ENCODE assay signal across 8 cellular contexts in the genomic region with DNA sequence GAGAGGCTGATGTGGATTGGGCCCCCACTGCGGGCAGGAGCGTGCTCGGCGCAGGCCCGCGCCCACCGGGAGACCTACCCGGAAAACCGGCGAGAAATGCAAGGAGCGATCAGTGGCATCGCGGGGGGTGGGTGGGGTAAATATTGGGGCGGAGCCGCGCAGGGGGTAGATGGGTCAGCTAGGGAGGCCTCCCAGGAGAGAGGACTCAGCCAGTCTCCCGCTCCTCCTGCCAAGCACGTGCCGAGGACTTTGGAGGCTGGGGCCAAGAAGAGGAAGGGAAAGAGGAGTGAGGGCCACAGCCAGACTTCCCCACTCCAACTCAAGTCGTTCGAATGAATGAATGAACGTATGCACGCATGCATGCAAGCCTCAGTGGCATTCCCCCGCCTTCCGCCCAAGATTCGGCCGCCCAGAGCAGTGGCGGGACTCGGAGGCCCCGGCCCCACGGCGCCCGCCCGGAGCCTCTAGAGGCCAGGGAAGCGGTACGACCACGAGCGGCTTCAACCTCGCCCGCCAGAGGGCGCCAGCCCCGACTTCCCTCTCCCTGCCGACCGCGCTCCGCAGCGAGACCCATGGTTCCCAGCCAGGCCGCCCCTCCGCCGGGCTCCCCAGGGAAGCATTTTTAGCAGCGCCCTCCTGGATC. TPM values are rescaled to one million over a fixed set of nuclear protein-coding genes. Genes with fewer than 3 reads are reported as not detected.
DNase-seq lines count a peak whose midpoint lies in the region; ATAC-seq, FAIRE-seq and TF ChIP-seq lines count a peak whose summit lies in the region.

No MANE protein-coding gene starts in this region.

- H3K4me1 Mint-ChIP-seq in activated CD8-positive, alpha-beta memory T cell treated with anti-CD3 and anti-CD28 coated beads, Interleukin-2, amount 10 ng/mL, durations not matched to agents 7 days and 5 days: peaks cover 52% of the 10 kb centered on the region

- TF ChIP-seq CTCF in AG09319 (IDR thresholded peaks at IDR 0.05; ENCODE audit: low read depth, low read length): peak; percentile 76
- peak in 2 of 3 experiments; percentile 66 to 93; a peak in 3 of 4 replicates for TF ChIP-seq CTCF in H1 (IDR thresholded peaks at IDR 0.05; ENCODE audit: control extremely low read depth in 1 of 3, insufficient read depth in 1 of 3, low read depth in 1 of 3, low read length in 3 of 3)

- peak overlapping the region; percentile 91 to 95 for H3K4me2 ChIP-seq in H1 (ENCODE audit: insufficient read depth in 1 of 2, low read depth in 2 of 2, low read length in 2 of 2)
- peak overlapping the region; percentile 79 for H3K4me2 ChIP-seq in mesenchymal stem cell (ENCODE audit: low read length, poor library complexity, severe bottlenecking)

- H4K91ac ChIP-seq in H1 (replicated peaks; ENCODE audit: insufficient read length, low read length) (no peak overlapping the region), mesenchymal stem cell (ENCODE audit: low read length) (no peak overlapping the region)

- H3K18ac ChIP-seq in H1 (ENCODE audit: extremely low read depth, low read length) (peak overlapping the region; percentile 95), mesenchymal stem cell (ENCODE audit: low read depth in 1 of 2, low read length in 2 of 2) (peak overlapping the region in 1 of 2 experiments; percentile 2)

- peak overlapping the region; percentile 28 to 60 (median 46); a peak in 6 of 8 replicates for H3K4me3 ChIP-seq in H1 (ENCODE audit: extremely low read depth in 1 of 4, insufficient read depth in 2 of 4, low read depth in 3 of 4, low read length in 4 of 4)
- peak overlapping the region; percentile 21 to 78 for H3K4me3 ChIP-seq in mesenchymal stem cell (ENCODE audit: insufficient read depth in 1 of 2, low read depth in 1 of 2, low read length in 2 of 2)

- H3K4me1 ChIP-seq in H1 (replicated peaks in 1 of 4; ENCODE audit: control insufficient read depth in 3 of 4, insufficient read depth in 4 of 4, low read length in 3 of 4) (peaks cover 6 to 43% (median 24%) of the 10 kb centered on the region in 4 experiments), mesenchymal stem cell (ENCODE audit: control insufficient read depth, insufficient read depth, low read depth, low read length) (peaks cover 51% of the 10 kb centered on the region)

- H2BK120ac ChIP-seq in H1 (replicated peaks; ENCODE audit: low read depth, low read length): no peak overlapping the region
- no peak overlapping the region for H2BK120ac ChIP-seq in mesenchymal stem cell (ENCODE audit: low read depth, low read length)

- peaks cover 33% of the 10 kb centered on the region for H3K27me3 Mint-ChIP-seq in activated CD8-positive, alpha-beta memory T cell treated with anti-CD3 and anti-CD28 coated beads, Interleukin-2, amount 10 ng/mL, durations not matched to agents 7 days and 5 days

- H2AK5ac ChIP-seq in H1 (ENCODE audit: low read depth, low read length) (no peak overlapping the region), mesenchymal stem cell (ENCODE audit: low read length, severe bottlenecking) (no peak overlapping the region)

- peak overlapping the region; percentile 75; the same call in 1 of the 2 replicates for H2BK5ac ChIP-seq in H1 (ENCODE audit: low read depth, low read length)
- no peak overlapping the region for H2BK5ac ChIP-seq in mesenchymal stem cell (ENCODE audit: low read depth, low read length, poor library complexity, severe bottlenecking)

- H3K4me3 Mint-ChIP-seq in activated CD8-positive, alpha-beta memory T cell treated with anti-CD3 and anti-CD28 coated beads, Interleukin-2, amount 10 ng/mL, durations not matched to agents 7 days and 5 days: peak overlapping the region; percentile 49

- TF ChIP-seq RAD21 in H1 (IDR thresholded peaks at IDR 0.05 in 1 of 2, conservative IDR thresholded peaks at IDR 0.05 in 1 of 2; ENCODE audit: low read depth in 2 of 2, low read length in 2 of 2): peak; percentile 46 to 65

- ATAC-seq in GM19035 (IDR thresholded peaks at IDR 0.05; ENCODE audit: unreplicated experiment) (peak; percentile 42), GM18505 (IDR thresholded peaks at IDR 0.05; ENCODE audit: unreplicated experiment) (no peak)
- ATAC-seq in activated CD8-positive, alpha-beta memory T cell treated with anti-CD3 and anti-CD28 coated beads, Interleukin-2, amount 10 ng/mL, durations not matched to agents 7 days and 5 days: peak; percentile 65

- DNase-seq in AG09319 (ENCODE audit: extremely low read depth, low read depth) (peak; percentile 4), NCI-H1694 (lab: John Stamatoyannopoulos, UW) (peak; percentile 31), H1 (ENCODE audit: low read depth in 1 of 2, low spot score in 2 of 2) (peak in 1 of 2 experiments; percentile 98), mesenchymal stem cell (peak; percentile 70)
- DNase-seq in activated CD8-positive, alpha-beta memory T cell treated with anti-CD3 and anti-CD28 coated beads, Interleukin-2, amount 10 ng/mL, durations not matched to agents 7 days and 5 days: peak; percentile 87
- DNase-seq in stimulated activated CD8-positive, alpha-beta memory T cell treated with anti-CD3 and anti-CD28 coated beads, Interleukin-12 subunit alpha, Interleukin-12 subunit beta, amount 100 ng/mL, for 1 hour (ENCODE audit: low read depth): peak; percentile 79

- H4K5ac ChIP-seq in H1 (ENCODE audit: insufficient read length, low read depth, low read length): no peak overlapping the region

- no peak for FAIRE-seq in H1 (lab: Jason Lieb, UNC)

- H3K79me2 ChIP-seq in H1 (ENCODE audit: control insufficient read depth in 1 of 2, insufficient read depth in 2 of 2, low read length in 2 of 2): peaks cover 0 to 8% of the 10 kb centered on the region in 2 experiments; a peak in 1 of 4 replicates

- H4K8ac ChIP-seq in H1 (ENCODE audit: extremely low read depth, insufficient read depth, low read length) (peak overlapping the region; percentile 93), mesenchymal stem cell (ENCODE audit: low read length) (no peak overlapping the region)

- H3K27me3 ChIP-seq in H1 (replicated peaks in 1 of 4; ENCODE audit: control insufficient read depth in 3 of 4, extremely low read depth in 1 of 4, insufficient read depth in 3 of 4, low read length in 3 of 4): peaks cover 34 to 49% (median 42%) of the 10 kb centered on the region in 4 experiments
- H3K27me3 ChIP-seq in mesenchymal stem cell (ENCODE audit: control insufficient read depth in 1 of 2, insufficient read depth in 1 of 2, low read length in 2 of 2): peaks cover 33 to 41% of the 10 kb centered on the region in 2 experiments

- H3K27ac ChIP-seq in H1 (ENCODE audit: low read depth, low read length) (no peak overlapping the region), mesenchymal stem cell (ENCODE audit: low read length, poor library complexity, severe bottlenecking) (no peak overlapping the region)

- no peaks in the 10 kb centered on the region for H3K9me3 Mint-ChIP-seq in activated CD8-positive, alpha-beta memory T cell treated with anti-CD3 and anti-CD28 coated beads, Interleukin-2, amount 10 ng/mL, durations not matched to agents 7 days and 5 days (ENCODE audit: low read depth)

- H3K14ac ChIP-seq in H1 (ENCODE audit: insufficient read length) (no peak overlapping the region), mesenchymal stem cell (ENCODE audit: low read length in 2 of 2) (no peak overlapping the region)

- peak overlapping the region; percentile 97 for H2BK12ac ChIP-seq in H1 (ENCODE audit: low read depth, low read length)
- no peak overlapping the region for H2BK12ac ChIP-seq in mesenchymal stem cell (ENCODE audit: low read length in 2 of 2)

- 9% methylated on average over 8 of the region's 51 CpGs; no CpG with 5 or more reads in 1 of the 2 experiments for WGBS in H1 (ENCODE audit: extremely low coverage in 1 of 2, insufficient coverage in 1 of 2, insufficient read length in 1 of 2, insufficient replicate concordance in 2 of 2, low coverage in 1 of 2, low lambda C conversion rate in 2 of 2, missing lambda C conversion rate in 1 of 2), 2 experiments
- WGBS in mesenchymal stem cell: 2% methylated on average over 47 of the region's 51 CpGs

- no peak overlapping the region for H3K27ac Mint-ChIP-seq in activated CD8-positive, alpha-beta memory T cell treated with anti-CD3 and anti-CD28 coated beads, Interleukin-2, amount 10 ng/mL, durations not matched to agents 7 days and 5 days

- no peak overlapping the region for H3K23ac ChIP-seq in H1 (ENCODE audit: insufficient read length)
- no peak overlapping the region for H3K23ac ChIP-seq in mesenchymal stem cell (ENCODE audit: low read length in 2 of 2)

- H3K9ac ChIP-seq in H1 (replicated peaks in 1 of 4; ENCODE audit: extremely low read depth in 1 of 4, low read depth in 3 of 4, low read length in 3 of 4) (no peak overlapping the region), mesenchymal stem cell (ENCODE audit: low read length) (peak overlapping the region; percentile 52)

- H3K36me3 Mint-ChIP-seq in activated CD8-positive, alpha-beta memory T cell treated with anti-CD3 and anti-CD28 coated beads, Interleukin-2, amount 10 ng/mL, durations not matched to agents 7 days and 5 days: peaks cover 6% of the 10 kb centered on the region

- TF ChIP-seq EP300 in H1 (IDR thresholded peaks at IDR 0.05; ENCODE audit: borderline replicate concordance in 1 of 2, low read depth in 2 of 2, low read length in 2 of 2): no peak

- peak overlapping the region; percentile 32 for H3K56ac ChIP-seq in H1 (replicated peaks; ENCODE audit: insufficient read length, low read depth, low read length)

- H2BK20ac ChIP-seq in H1 (ENCODE audit: low read length): no peak overlapping the region

- TF ChIP-seq POLR2A in H1 (IDR thresholded peaks at IDR 0.05; ENCODE audit: control extremely low read depth in 1 of 2, low read depth in 2 of 2, low read length in 2 of 2): no peak
- TF ChIP-seq POLR2A in GM18505 (IDR thresholded peaks at IDR 0.05; ENCODE audit: borderline replicate concordance, extremely low read depth, insufficient read depth, insufficient read length): no peak

- H3K79me1 ChIP-seq in H1 (ENCODE audit: low read depth, low read length) (peaks cover 7% of the 10 kb centered on the region), mesenchymal stem cell (replicated peaks; ENCODE audit: low read length, poor library complexity, severe bottlenecking) (peaks cover 15% of the 10 kb centered on the region)

- peaks cover 34% of the 10 kb centered on the region for H3K23me2 ChIP-seq in H1 (ENCODE audit: low read depth, low read length)

- H4K20me1 ChIP-seq in H1 (replicated peaks in 1 of 2; ENCODE audit: control insufficient read depth in 1 of 2, insufficient read depth in 2 of 2, low read length in 2 of 2): peaks cover 15 to 29% of the 10 kb centered on the region in 2 experiments

- H2BK15ac ChIP-seq in H1 (ENCODE audit: low read length) (peak overlapping the region; percentile 92; the same call in 1 of the 2 replicates), mesenchymal stem cell (ENCODE audit: low read depth, poor library complexity, severe bottlenecking) (peak overlapping the region; percentile 70)

- no peak overlapping the region for H3K4ac ChIP-seq in H1 (replicated peaks; ENCODE audit: insufficient read length, low read depth, low read length)
- H3K4ac ChIP-seq in mesenchymal stem cell (ENCODE audit: low read depth in 1 of 2, low read length in 2 of 2): no peak overlapping the region

- POLR2A ChIA-PET in H1 (lab: Charles Lee; ENCODE audit: partially characterized antibody): interaction anchor here (0.9 to 9.1 kb wide), 4 partner anchors 38 to 341 kb away, joined by 3 to 66 read pairs (median 3); partner anchors contain the start of genes DPCD, LDB1, OGA and POLL

- CTCF ChIA-PET in activated CD8-positive, alpha-beta memory T cell treated with anti-CD3 and anti-CD28 coated beads, Interleukin-2, amount 10 ng/mL, durations not matched to agents 7 days and 5 days (lab: Charles Lee): interaction anchor here (1.0 to 9.0 kb wide), 8 partner anchors 8 to 175 kb away, joined by 3 to 198 read pairs (median 4); partner anchors contain the start of gene FBXW4
- CTCF ChIA-PET in H1 (lab: Charles Lee; ENCODE audit: partially characterized antibody): interaction anchor here (0.8 to 9.8 kb wide), 17 partner anchors 9 to 261 kb away, joined by 3 to 246 read pairs (median 6); partner anchors contain the start of gene OGA

- H3K36me3 ChIP-seq in H1 (ENCODE audit: control insufficient read depth in 2 of 4, insufficient read depth in 4 of 4, low read length in 3 of 4): no peaks in the 10 kb centered on the region; a peak in 1 of 8 replicates
- peaks cover 15 to 30% of the 10 kb centered on the region in 2 experiments for H3K36me3 ChIP-seq in mesenchymal stem cell (ENCODE audit: control insufficient read depth in 1 of 2, insufficient read depth in 2 of 2, low read depth in 1 of 2, low read length in 2 of 2)

- H2AFZ ChIP-seq in H1 (ENCODE audit: low read length) (no peak overlapping the region), mesenchymal stem cell (ENCODE audit: low read depth, low read length) (no peak overlapping the region)

- H3K9me3 ChIP-seq in H1 (ENCODE audit: insufficient read depth in 2 of 2, low read depth in 1 of 2, low read length in 1 of 2) (no peaks in the 10 kb centered on the region), mesenchymal stem cell (ENCODE audit: control insufficient read depth, low read length) (no peaks in the 10 kb centered on the region)

RNA-seq across cellular contexts. Expression of gene NPM3, which starts 3.6 kb away (rescaled TPM):
- total RNA-seq in activated CD8-positive, alpha-beta memory T cell treated with anti-CD3 and anti-CD28 coated beads, Interleukin-2, amount 10 ng/mL, durations not matched to agents 7 days and 5 days: 10 to 100 TPM; 46.1 to 75.4 TPM
- total RNA-seq in H1 (2021; fragmentation: NEBNext Ultra II Directional; extraction: Animal tissue kit (Norgen Biotek cat#: 25700)): 175 and 177 TPM in 2 replicates
- polyA plus RNA-seq in H1 (2011; rRNA removed): 127 and 218 TPM in 2 replicates
- polyA plus RNA-seq in H1 (2011; cell fraction: cytosol; rRNA removed): 212 TPM
- 161 TPM for polyA plus RNA-seq in H1 (2011; cell fraction: nucleus; rRNA removed)
- polyA plus RNA-seq in H1 (2012, experiment 1 of 2): 128 to 179 TPM (median 167 TPM) in 4 replicates
- polyA plus RNA-seq in H1 (2012, experiment 2 of 2): 207 TPM
- polyA plus RNA-seq in H1 (2013, experiment 1 of 2): 148 TPM
- 152 TPM for polyA plus RNA-seq in H1 (2013, experiment 2 of 2)
- 65.5 and 89.5 TPM in 2 replicates for polyA minus RNA-seq in H1 (2011; rRNA and poly(A)+ RNA removed)
- polyA minus RNA-seq in H1 (2011; cell fraction: cytosol; rRNA and poly(A)+ RNA removed): 40.7 TPM
- polyA minus RNA-seq in H1 (2011; cell fraction: nucleus; rRNA and poly(A)+ RNA removed): 29.7 TPM
- 35.4 TPM for polyA plus RNA-seq in mesenchymal stem cell (2013, experiment 1 of 2)
- polyA plus RNA-seq in mesenchymal stem cell (2013, experiment 2 of 2): 33.5 TPM

RNA-seq across cellular contexts. Expression of gene FGF8, which starts 3.8 kb away (rescaled TPM):
- total RNA-seq in activated CD8-positive, alpha-beta memory T cell treated with anti-CD3 and anti-CD28 coated beads, Interleukin-2, amount 10 ng/mL, durations not matched to agents 7 days and 5 days: not detected
- total RNA-seq in H1 (2021; fragmentation: NEBNext Ultra II Directional; extraction: Animal tissue kit (Norgen Biotek cat#: 25700)): 3.9 and 4.1 TPM in 2 replicates
- 1.1 and 1.7 TPM in 2 replicates for polyA plus RNA-seq in H1 (2011; rRNA removed)
- polyA plus RNA-seq in H1 (2011; cell fraction: cytosol; rRNA removed): 1.5 TPM
- polyA plus RNA-seq in H1 (2011; cell fraction: nucleus; rRNA removed): 2.1 TPM
- 1.0 to 2.0 TPM (median 1.2 TPM) in 4 replicates for polyA plus RNA-seq in H1 (2012, experiment 1 of 2)
- 0.62 TPM for polyA plus RNA-seq in H1 (2012, experiment 2 of 2)
- 2.9 TPM for polyA plus RNA-seq in H1 (2013, experiment 1 of 2)
- 3.8 TPM for polyA plus RNA-seq in H1 (2013, experiment 2 of 2)
- polyA minus RNA-seq in H1 (2011; rRNA and poly(A)+ RNA removed): 0.98 and 1.4 TPM in 2 replicates
- not detected for polyA minus RNA-seq in H1 (2011; cell fraction: cytosol; rRNA and poly(A)+ RNA removed)
- polyA minus RNA-seq in H1 (2011; cell fraction: nucleus; rRNA and poly(A)+ RNA removed): 1.4 TPM
- polyA plus RNA-seq in mesenchymal stem cell (2013, experiment 1 of 2): not detected
- not detected for polyA plus RNA-seq in mesenchymal stem cell (2013, experiment 2 of 2)

RNA-seq across cellular contexts. Expression of gene OGA, which starts 38.6 kb away (rescaled TPM):
- total RNA-seq in activated CD8-positive, alpha-beta memory T cell treated with anti-CD3 and anti-CD28 coated beads, Interleukin-2, amount 10 ng/mL, durations not matched to agents 7 days and 5 days: 100 to 1,000 TPM; 120 to 139 TPM
- total RNA-seq in H1 (2021; fragmentation: NEBNext Ultra II Directional; extraction: Animal tissue kit (Norgen Biotek cat#: 25700)): 104 and 107 TPM in 2 replicates
- polyA plus RNA-seq in H1 (2011; rRNA removed): 18.5 and 31.2 TPM in 2 replicates
- polyA plus RNA-seq in H1 (2011; cell fraction: cytosol; rRNA removed): 52.9 TPM
- polyA plus RNA-seq in H1 (2011; cell fraction: nucleus; rRNA removed): 24.2 TPM
- polyA plus RNA-seq in H1 (2012, experiment 1 of 2): 61.6 to 114 TPM (median 70.9 TPM) in 4 replicates
- polyA plus RNA-seq in H1 (2012, experiment 2 of 2): 5.0 TPM
- polyA plus RNA-seq in H1 (2013, experiment 1 of 2): 47.3 TPM
- polyA plus RNA-seq in H1 (2013, experiment 2 of 2): 43.2 TPM
- 74.1 and 83.4 TPM in 2 replicates for polyA minus RNA-seq in H1 (2011; rRNA and poly(A)+ RNA removed)
- polyA minus RNA-seq in H1 (2011; cell fraction: cytosol; rRNA and poly(A)+ RNA removed): 56.7 TPM
- polyA minus RNA-seq in H1 (2011; cell fraction: nucleus; rRNA and poly(A)+ RNA removed): 59.1 TPM
- polyA plus RNA-seq in mesenchymal stem cell (2013, experiment 1 of 2): 40.9 TPM
- polyA plus RNA-seq in mesenchymal stem cell (2013, experiment 2 of 2): 39.4 TPM
